ENCODE assay signal across 19 cellular contexts in the genomic region with DNA sequence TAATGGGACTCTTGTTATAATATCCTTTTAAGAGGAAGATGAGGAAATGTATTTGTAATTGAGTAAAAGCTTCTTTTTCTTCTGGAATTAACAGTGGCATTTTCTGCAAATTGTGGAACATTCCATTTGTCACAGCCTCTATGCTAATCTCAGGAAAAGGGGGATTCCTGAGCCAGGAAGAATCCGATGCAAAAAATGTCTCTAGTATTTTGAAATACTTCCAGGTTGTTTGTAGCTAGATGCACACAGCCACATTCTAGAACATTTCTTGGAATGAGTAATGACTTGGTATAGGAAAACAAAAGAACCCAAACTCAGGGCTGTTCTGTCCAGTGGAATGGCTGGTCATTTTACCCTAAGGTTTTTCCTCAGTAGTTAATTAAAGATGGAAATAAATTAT.
"Had no signal": no experiment of that assay in that cellular context is flagged by ENCODE, and none has a peak within 500 bp of the region (broad histone marks: within the 10 kb centered on the region; RNA-seq: fewer than 3 reads in every experiment).

No MANE protein-coding gene starts in this region.

- H3K79me2 ChIP-seq: hepatocyte had no signal

- H3K27ac Mint-ChIP-seq: activated naive CD8-positive, alpha-beta T cell treated with anti-CD3 and anti-CD28 coated beads, Interleukin-2, amount 10 ng/mL, durations not matched to agents 7 days and 5 days; activated T-helper 1 cell treated with anti-CD3 and anti-CD28 coated beads, Interleukin-12 subunit alpha, Interleukin-12 subunit beta, Interleukin-2, Interleukin-4 antibody, amounts not matched to agents 30 ng/mL and 10 ng/mL and 1 ng/mL, durations not matched to agents 14 hours and 24 hours and 36 hours; dendritic cell treated with granulocyte-macrophage colony-stimulating factor and Interleukin-4, amounts not matched to agents 40 ng/mL and 50 ng/mL, for 4 days; natural killer cell treated with Interleukin-12 subunit alpha and Interleukin-12 subunit beta and Interleukin-15 and Interleukin-18, amount 100 ng/mL, for 72 hours had no signal

- H3K9me3 ChIP-seq: ascending aorta, tibial nerve had no signal

- H3K36me3 ChIP-seq: tibial nerve had no signal

- DNase-seq: activated CD4-positive, alpha-beta T cell treated with anti-CD3 and anti-CD28 coated beads, Interleukin-2, amount 50 U/mL, for 1 hour; activated CD8-positive, alpha-beta memory T cell treated with anti-CD3 and anti-CD28 coated beads for 24 hours; activated naive CD8-positive, alpha-beta T cell treated with anti-CD3 and anti-CD28 coated beads, Interleukin-2, amount 10 ng/mL, durations not matched to agents 7 days and 5 days; caudate nucleus; erythroblast; kidney; right cardiac atrium; small intestine; stimulated activated CD4-positive, alpha-beta T cell treated with anti-CD3 and anti-CD28 coated beads, Interleukin-4, amount 100 ng/mL, for 4 hours; stimulated activated CD8-positive, alpha-beta memory T cell treated with anti-CD3 and anti-CD28 coated beads, Interleukin-4, amount 100 ng/mL, for 48 hours; stimulated activated naive CD4-positive, alpha-beta T cell treated with Interleukin-2 at 50 U/mL for 16 hours; substantia nigra had no signal

- H3K4me3 Mint-ChIP-seq: activated naive CD8-positive, alpha-beta T cell treated with anti-CD3 and anti-CD28 coated beads, Interleukin-2, amount 10 ng/mL, durations not matched to agents 7 days and 5 days; activated T-helper 1 cell treated with anti-CD3 and anti-CD28 coated beads, Interleukin-12 subunit alpha, Interleukin-12 subunit beta, Interleukin-2, Interleukin-4 antibody, amounts not matched to agents 30 ng/mL and 10 ng/mL and 1 ng/mL, durations not matched to agents 14 hours and 24 hours and 36 hours; dendritic cell treated with granulocyte-macrophage colony-stimulating factor and Interleukin-4, amounts not matched to agents 40 ng/mL and 50 ng/mL, for 4 days; natural killer cell treated with Interleukin-12 subunit alpha and Interleukin-12 subunit beta and Interleukin-15 and Interleukin-18, amount 100 ng/mL, for 72 hours had no signal

- H3K27me3 ChIP-seq: ascending aorta, hepatocyte, tibial nerve had no signal

- H3K27ac ChIP-seq: ascending aorta, hepatocyte, tibial nerve had no signal

- H3K4me1 ChIP-seq: ascending aorta had no signal

- H2AFZ ChIP-seq: hepatocyte had no signal

- H3K4me1 Mint-ChIP-seq: activated naive CD8-positive, alpha-beta T cell treated with anti-CD3 and anti-CD28 coated beads, Interleukin-2, amount 10 ng/mL, durations not matched to agents 7 days and 5 days had no signal

- H3K4me2 ChIP-seq: hepatocyte had no signal

- H3K27me3 Mint-ChIP-seq: activated naive CD8-positive, alpha-beta T cell treated with anti-CD3 and anti-CD28 coated beads, Interleukin-2, amount 10 ng/mL, durations not matched to agents 7 days and 5 days; dendritic cell treated with granulocyte-macrophage colony-stimulating factor and Interleukin-4, amounts not matched to agents 40 ng/mL and 50 ng/mL, for 4 days; natural killer cell treated with Interleukin-12 subunit alpha and Interleukin-12 subunit beta and Interleukin-15 and Interleukin-18, amount 100 ng/mL, for 72 hours had no signal

- H3K4me3 ChIP-seq: ascending aorta, hepatocyte, tibial nerve had no signal

- ATAC-seq: activated CD4-positive, CD25-positive, alpha-beta regulatory T cell treated with anti-CD3 and anti-CD28 coated beads, Interleukin-2, amount 50 U/mL, for 24 hours; natural killer cell treated with Interleukin-12 subunit alpha and Interleukin-12 subunit beta and Interleukin-15 and Interleukin-18, amount 100 ng/mL, for 72 hours; right cardiac atrium had no signal
